1 cellular context compared by ENCODE assay signal in the genomic region with DNA sequence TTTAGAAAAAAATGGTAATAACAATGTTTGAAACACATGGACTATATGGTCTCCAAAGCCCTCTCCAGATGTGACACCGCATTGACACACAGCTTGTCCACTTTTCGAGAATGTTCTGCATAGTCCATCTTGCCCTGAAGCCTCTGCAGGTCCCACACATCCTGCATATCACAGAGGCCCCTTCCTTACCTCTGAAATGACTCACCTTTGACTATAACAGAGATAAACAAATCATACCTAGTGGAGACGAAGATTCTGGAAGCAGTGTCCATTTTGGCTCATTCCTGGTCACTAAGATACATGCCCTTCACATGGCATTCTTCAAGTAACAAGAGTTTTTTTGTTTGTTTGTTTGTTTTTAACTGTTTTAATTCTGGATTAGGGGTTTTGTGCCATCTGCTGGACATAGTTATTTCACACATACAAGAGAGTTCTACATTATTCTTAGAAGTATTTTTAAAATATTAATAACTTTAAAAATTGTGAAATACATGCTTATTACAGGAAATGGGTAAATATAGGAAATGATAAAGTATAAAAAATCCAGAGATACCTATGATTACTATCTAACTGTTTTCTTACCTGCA.
TF ChIP-seq lines count a peak whose summit lies in the region.

No MANE protein-coding gene starts in this region.

TF ChIP-seq in WTC11, 78 proteins besides CTCF, POLR2A, EP300 and RAD21 (continued from another document):
- TF ChIP-seq, protein P1, sequence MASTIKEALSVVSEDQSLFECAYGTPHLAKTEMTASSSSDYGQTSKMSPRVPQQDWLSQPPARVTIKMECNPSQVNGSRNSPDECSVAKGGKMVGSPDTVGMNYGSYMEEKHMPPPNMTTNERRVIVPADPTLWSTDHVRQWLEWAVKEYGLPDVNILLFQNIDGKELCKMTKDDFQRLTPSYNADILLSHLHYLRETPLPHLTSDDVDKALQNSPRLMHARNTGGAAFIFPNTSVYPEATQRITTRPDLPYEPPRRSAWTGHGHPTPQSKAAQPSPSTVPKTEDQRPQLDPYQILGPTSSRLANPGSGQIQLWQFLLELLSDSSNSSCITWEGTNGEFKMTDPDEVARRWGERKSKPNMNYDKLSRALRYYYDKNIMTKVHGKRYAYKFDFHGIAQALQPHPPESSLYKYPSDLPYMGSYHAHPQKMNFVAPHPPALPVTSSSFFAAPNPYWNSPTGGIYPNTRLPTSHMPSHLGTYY (CRISPR knock-in tag; IDR thresholded peaks at IDR 0.05) = no peak
- TF ChIP-seq, protein P2, sequence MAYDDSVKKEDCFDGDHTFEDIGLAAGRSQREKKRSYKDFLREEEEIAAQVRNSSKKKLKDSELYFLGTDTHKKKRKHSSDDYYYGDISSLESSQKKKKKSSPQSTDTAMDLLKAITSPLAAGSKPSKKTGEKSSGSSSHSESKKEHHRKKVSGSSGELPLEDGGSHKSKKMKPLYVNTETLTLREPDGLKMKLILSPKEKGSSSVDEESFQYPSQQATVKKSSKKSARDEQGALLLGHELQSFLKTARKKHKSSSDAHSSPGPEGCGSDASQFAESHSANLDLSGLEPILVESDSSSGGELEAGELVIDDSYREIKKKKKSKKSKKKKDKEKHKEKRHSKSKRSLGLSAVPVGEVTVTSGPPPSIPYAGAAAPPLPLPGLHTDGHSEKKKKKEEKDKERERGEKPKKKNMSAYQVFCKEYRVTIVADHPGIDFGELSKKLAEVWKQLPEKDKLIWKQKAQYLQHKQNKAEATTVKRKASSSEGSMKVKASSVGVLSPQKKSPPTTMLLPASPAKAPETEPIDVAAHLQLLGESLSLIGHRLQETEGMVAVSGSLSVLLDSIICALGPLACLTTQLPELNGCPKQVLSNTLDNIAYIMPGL (CRISPR knock-in tag; IDR thresholded peaks at IDR 0.05) = no peak
- TF ChIP-seq TEAD1 (CRISPR knock-in tag; IDR thresholded peaks at IDR 0.05) = no peak
- TF ChIP-seq GTF2I (CRISPR knock-in tag; conservative IDR thresholded peaks at IDR 0.05) = no peak
- no peak for TF ChIP-seq ESRRA (CRISPR knock-in tag; IDR thresholded peaks at IDR 0.05; ENCODE audit: borderline replicate concordance)
- TF ChIP-seq, protein P3, sequence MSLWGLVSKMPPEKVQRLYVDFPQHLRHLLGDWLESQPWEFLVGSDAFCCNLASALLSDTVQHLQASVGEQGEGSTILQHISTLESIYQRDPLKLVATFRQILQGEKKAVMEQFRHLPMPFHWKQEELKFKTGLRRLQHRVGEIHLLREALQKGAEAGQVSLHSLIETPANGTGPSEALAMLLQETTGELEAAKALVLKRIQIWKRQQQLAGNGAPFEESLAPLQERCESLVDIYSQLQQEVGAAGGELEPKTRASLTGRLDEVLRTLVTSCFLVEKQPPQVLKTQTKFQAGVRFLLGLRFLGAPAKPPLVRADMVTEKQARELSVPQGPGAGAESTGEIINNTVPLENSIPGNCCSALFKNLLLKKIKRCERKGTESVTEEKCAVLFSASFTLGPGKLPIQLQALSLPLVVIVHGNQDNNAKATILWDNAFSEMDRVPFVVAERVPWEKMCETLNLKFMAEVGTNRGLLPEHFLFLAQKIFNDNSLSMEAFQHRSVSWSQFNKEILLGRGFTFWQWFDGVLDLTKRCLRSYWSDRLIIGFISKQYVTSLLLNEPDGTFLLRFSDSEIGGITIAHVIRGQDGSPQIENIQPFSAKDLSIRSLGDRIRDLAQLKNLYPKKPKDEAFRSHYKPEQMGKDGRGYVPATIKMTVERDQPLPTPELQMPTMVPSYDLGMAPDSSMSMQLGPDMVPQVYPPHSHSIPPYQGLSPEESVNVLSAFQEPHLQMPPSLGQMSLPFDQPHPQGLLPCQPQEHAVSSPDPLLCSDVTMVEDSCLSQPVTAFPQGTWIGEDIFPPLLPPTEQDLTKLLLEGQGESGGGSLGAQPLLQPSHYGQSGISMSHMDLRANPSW (CRISPR knock-in tag; conservative IDR thresholded peaks at IDR 0.05; ENCODE audit: low read depth) = no peak
